ENCODE assay signal across 13 cellular contexts in the genomic region with DNA sequence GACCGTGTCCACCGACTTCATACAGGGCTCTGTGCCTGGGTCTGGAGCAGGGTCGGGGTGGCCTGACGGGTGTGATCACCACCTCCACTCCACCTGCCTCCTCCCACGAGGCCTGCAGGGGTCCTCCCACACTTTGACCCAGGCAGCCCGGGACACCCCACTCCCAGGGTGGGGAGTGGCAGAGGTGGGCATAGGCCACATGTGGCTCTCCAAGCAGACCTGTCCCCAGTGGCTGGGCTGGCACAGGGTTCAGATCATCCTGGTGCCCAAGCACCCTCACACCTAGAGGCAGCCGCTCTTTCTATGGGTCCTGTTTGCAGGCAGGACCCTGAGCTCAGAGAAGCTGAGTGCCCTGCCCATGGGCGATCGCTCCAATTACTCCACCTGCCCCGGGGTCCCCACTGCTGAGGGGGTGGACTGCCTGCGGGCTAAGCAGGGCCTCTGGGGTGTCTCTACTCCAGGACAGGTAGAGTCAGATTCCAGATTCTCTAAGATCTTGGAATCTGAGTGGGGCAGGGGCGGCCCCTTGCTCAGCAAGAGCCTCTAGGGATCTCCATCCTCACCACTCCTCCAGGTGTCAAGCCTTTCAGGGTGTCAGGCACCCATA. TPM values are rescaled to one million over a fixed set of nuclear protein-coding genes. Genes with fewer than 3 reads are reported as not detected.
"Had no signal": no experiment of that assay in that cellular context is flagged by ENCODE, and none has a peak within 500 bp of the region (broad histone marks: within the 10 kb centered on the region; RNA-seq: fewer than 3 reads in every experiment).

No MANE protein-coding gene starts in this region.

- DNase-seq: activated CD4-positive, CD25-positive, alpha-beta regulatory T cell treated with anti-CD3 and anti-CD28 coated beads, Interleukin-2, amount 50 U/mL, for 72 hours; activated naive CD4-positive, alpha-beta T cell treated with anti-CD3 and anti-CD28 coated beads for 36 hours; activated T-cell treated with anti-CD3 and anti-CD28 coated beads, Interleukin-2, amount 50 U/mL, for 72 hours; left ventricle myocardium inferior; naive B cell; stimulated activated naive B cell treated with anti-CD40 and anti-IgM and Interleukin-4, amounts not matched to agents 10 μg/mL and 1 μg/mL and 100 μg/mL, for 72 hours; transverse colon had no signal

- ATAC-seq: activated T-cell treated with anti-CD3 and anti-CD28 coated beads, Interleukin-2, amount 50 U/mL, for 72 hours; gastroesophageal sphincter; right cardiac atrium had no signal

- H3K4me2 ChIP-seq: smooth muscle cell had no signal

- FAIRE-seq: keratinocyte had no signal

- H3K36me3 Mint-ChIP-seq: naive B cell; stimulated activated naive B cell treated with anti-CD40 and anti-IgM and Interleukin-4, amounts not matched to agents 10 μg/mL and 1 μg/mL and 100 μg/mL, for 72 hours had no signal

- H3K4me3 ChIP-seq: gastroesophageal sphincter, left ventricle myocardium inferior, smooth muscle cell, transverse colon had no signal

- H3K4me3 Mint-ChIP-seq: activated naive CD4-positive, alpha-beta T cell treated with anti-CD3 and anti-CD28 coated beads for 36 hours; activated T-cell treated with anti-CD3 and anti-CD28 coated beads, Interleukin-2, amount 50 U/mL, for 72 hours; naive B cell; stimulated activated naive B cell treated with anti-CD40 and anti-IgM and Interleukin-4, amounts not matched to agents 10 μg/mL and 1 μg/mL and 100 μg/mL, for 72 hours; T-helper 2 cell treated with Interferon-gamma antibody and Interleukin-4, amounts not matched to agents 5 μg/mL and 100 μg/mL, for 36 hours had no signal

- H3K36me3 ChIP-seq: gastroesophageal sphincter, left ventricle myocardium inferior, neutrophil, transverse colon had no signal

- H3K9me3 Mint-ChIP-seq: activated naive CD4-positive, alpha-beta T cell treated with anti-CD3 and anti-CD28 coated beads for 36 hours; activated T-cell treated with anti-CD3 and anti-CD28 coated beads, Interleukin-2, amount 50 U/mL, for 72 hours; naive B cell; stimulated activated naive B cell treated with anti-CD40 and anti-IgM and Interleukin-4, amounts not matched to agents 10 μg/mL and 1 μg/mL and 100 μg/mL, for 72 hours; T-helper 2 cell treated with Interferon-gamma antibody and Interleukin-4, amounts not matched to agents 5 μg/mL and 100 μg/mL, for 36 hours had no signal

- H3K9me3 ChIP-seq: gastroesophageal sphincter, left ventricle myocardium inferior, neutrophil, transverse colon had no signal

- H3K27ac ChIP-seq: gastroesophageal sphincter, left ventricle myocardium inferior, neutrophil, transverse colon had no signal

- H3K27ac Mint-ChIP-seq: activated naive CD4-positive, alpha-beta T cell treated with anti-CD3 and anti-CD28 coated beads for 36 hours; activated T-cell treated with anti-CD3 and anti-CD28 coated beads, Interleukin-2, amount 50 U/mL, for 72 hours; naive B cell; stimulated activated naive B cell treated with anti-CD40 and anti-IgM and Interleukin-4, amounts not matched to agents 10 μg/mL and 1 μg/mL and 100 μg/mL, for 72 hours; T-helper 2 cell treated with Interferon-gamma antibody and Interleukin-4, amounts not matched to agents 5 μg/mL and 100 μg/mL, for 36 hours had no signal

RNA-seq across cellular contexts. Expression of a gene that starts 1.4 kb away (rescaled TPM):
- total RNA-seq: gastroesophageal sphincter, left ventricle myocardium inferior, smooth muscle cell had no signal
- polyA plus RNA-seq: keratinocyte had no signal
